ENCODE assay signal across 13 cellular contexts in the genomic region with DNA sequence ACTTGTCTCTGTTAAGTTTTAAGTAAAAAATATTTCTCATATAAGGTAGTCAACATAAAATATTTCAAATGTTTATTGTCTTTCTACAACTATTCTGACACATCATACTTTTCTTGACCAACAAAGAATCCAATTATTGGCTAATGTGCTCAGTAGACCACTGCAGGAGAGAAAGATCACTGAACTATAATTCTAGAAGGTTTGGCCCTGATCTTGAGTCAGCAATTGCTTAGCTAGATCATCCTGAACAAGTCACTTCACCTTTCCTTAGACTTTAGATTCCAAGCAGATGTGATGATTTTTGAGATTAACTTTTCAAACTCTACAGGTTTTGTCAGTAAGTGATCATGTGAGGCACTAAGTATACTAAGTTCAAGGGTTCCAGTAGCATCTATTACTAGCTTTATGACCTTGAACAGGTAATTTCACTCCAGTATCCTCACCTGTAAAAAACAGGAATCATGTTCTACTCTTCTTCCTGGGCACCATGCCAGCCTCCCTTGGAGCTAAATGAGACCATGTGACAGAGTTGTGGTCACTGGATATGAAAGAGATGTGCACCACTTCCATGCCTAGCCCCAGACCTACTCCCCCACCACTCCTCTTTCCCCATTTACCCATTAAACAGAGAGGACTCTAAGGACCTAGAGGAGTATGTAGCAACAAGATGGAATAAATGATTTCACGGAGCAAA. TPM values are rescaled to one million over a fixed set of nuclear protein-coding genes. Genes with fewer than 3 reads are reported as not detected.
DNase-seq lines count a peak whose midpoint lies in the region; ATAC-seq and TF ChIP-seq lines count a peak whose summit lies in the region.
"Had no signal": no experiment of that assay in that cellular context is flagged by ENCODE, and none has a peak within 500 bp of the region (broad histone marks: within the 10 kb centered on the region; RNA-seq: fewer than 3 reads in every experiment).

No MANE protein-coding gene starts in this region.

- no peaks in the 10 kb centered on the region for H3K9me2 ChIP-seq in PC-3 (replicated peaks; ENCODE audit: low read length)

- DNase-seq in DMS53 treated with DMSO at 0.1 percent for 48 hours (lab: John Stamatoyannopoulos, UW; ENCODE audit: unreplicated experiment): peak; percentile 95
- peak; percentile 83 for DNase-seq in NCI-H1105 (lab: John Stamatoyannopoulos, UW)
- peak; percentile 73 for DNase-seq in PC-3
- peak; percentile 33 for DNase-seq in glomerular visceral epithelial cell (ENCODE audit: extremely low spot score)
- no peak for DNase-seq in tibial nerve (ENCODE audit: low spot score in 2 of 2)
- no peak for DNase-seq in GM10266 (ENCODE audit: extremely low spot score)
- DNase-seq: activated CD4-positive, alpha-beta T cell treated with anti-CD3 and anti-CD28 coated beads for 1 hour; CD8-positive, alpha-beta memory T cell had no signal

- H3K27ac ChIP-seq in PC-3 (ENCODE audit: low read length) (no peak overlapping the region), tibial nerve (no peak overlapping the region)
- H3K27ac ChIP-seq: neural progenitor cell had no signal

- H3K4me3 ChIP-seq in PC-3 (ENCODE audit: low read length) (no peak overlapping the region), tibial nerve (no peak overlapping the region)
- H3K4me3 ChIP-seq: neural progenitor cell, smooth muscle cell had no signal

- ATAC-seq in PC-3 (peak; percentile 35; the same call in 1 of the 2 replicates), HG02759 (IDR thresholded peaks at IDR 0.05; ENCODE audit: unreplicated experiment) (no peak), esophagus mucosa (no peak)
- ATAC-seq: Right ventricle myocardium inferior had no signal

- POLR2A ChIA-PET in PC-3 (lab: Charles Lee; ENCODE audit: unreplicated experiment): interaction anchor here (0.7 kb wide), 1 partner anchor 34 kb away, joined by 3 read pairs; no protein-coding TSS in a partner anchor

- no peak overlapping the region for H2AFZ ChIP-seq in PC-3 (ENCODE audit: low read length)
- H2AFZ ChIP-seq: neural progenitor cell had no signal

- H3K36me3 ChIP-seq in PC-3 (ENCODE audit: low read depth, low read length) (no peaks in the 10 kb centered on the region), tibial nerve (no peaks in the 10 kb centered on the region)
- H3K36me3 ChIP-seq: neural progenitor cell had no signal

- WGBS in tibial nerve, 2 donors: 97 to 98% methylated on average over 1 of the region's 1 CpG

- no peaks in the 10 kb centered on the region for H4K20me1 ChIP-seq in PC-3 (ENCODE audit: low read length)

- H3K4me1 ChIP-seq in PC-3 (ENCODE audit: insufficient read depth, low read length): peaks cover 5% of the 10 kb centered on the region; the same call in 1 of the 2 replicates
- no peaks in the 10 kb centered on the region for H3K4me1 ChIP-seq in tibial nerve
- H3K4me1 ChIP-seq: neural progenitor cell had no signal

- BruUV-seq in PC-3 (replicated peaks; lab: Mats Ljungman, UMichigan): no TSS peak

- no peak overlapping the region for H3K4me2 ChIP-seq in PC-3 (ENCODE audit: low read length)
- H3K4me2 ChIP-seq: neural progenitor cell, smooth muscle cell had no signal

- no peak overlapping the region for H3K9ac ChIP-seq in PC-3 (ENCODE audit: low read length)
- H3K9ac ChIP-seq: neural progenitor cell had no signal

- TF ChIP-seq EP300 in tibial nerve (IDR thresholded peaks at IDR 0.05): no peak

- intact Hi-C loops in PC-3 (cut with micrococcal nuclease): no loop called here

- TF ChIP-seq POLR2A in tibial nerve (IDR thresholded peaks at IDR 0.05): no peak

- CTCF ChIA-PET in PC-3 (lab: Charles Lee): no interaction called here

- H3K9me3 ChIP-seq in PC-3 (ENCODE audit: low read length) (no peaks in the 10 kb centered on the region), tibial nerve (no peaks in the 10 kb centered on the region)

- H3F3A ChIP-seq in PC-3 (ENCODE audit: low read length, unreplicated experiment): no peaks in the 10 kb centered on the region

- TF ChIP-seq CTCF in PC-3 (conservative IDR thresholded peaks at IDR 0.05; ENCODE audit: low read depth, low read length) (no peak), tibial nerve (IDR thresholded peaks at IDR 0.05) (no peak), GM10266 (IDR thresholded peaks at IDR 0.05; ENCODE audit: control insufficient read depth, insufficient read depth, low read depth, missing control alignments) (no peak)

- H3K27me3 ChIP-seq in PC-3 (ENCODE audit: low read length): no peaks in the 10 kb centered on the region
- H3K27me3 ChIP-seq in tibial nerve: no peaks in the 10 kb centered on the region
- H3K27me3 ChIP-seq: neural progenitor cell had no signal

- H3K79me2 ChIP-seq in PC-3 (ENCODE audit: low read length): no peaks in the 10 kb centered on the region

RNA-seq across cellular contexts. Expression of a gene that starts 17.3 kb away (rescaled TPM):
- total RNA-seq in PC-3 (2014; rRNA removed) (1.9 and 2.0 TPM in 2 replicates), tibial nerve (1 to 10 TPM; 2.4 to 9.3 (median 6.2) TPM), esophagus mucosa (1.1 TPM)

Comparison
In these comparisons a context has a peak if more than half of its experiments do, and no peak if none do; other contexts are left out.
1. DNase-seq: peak in DMS53 treated with DMSO at 0.1 percent for 48 hours (single experiment), NCI-H1105 (single experiment), PC-3 (single experiment) and glomerular visceral epithelial cell (single experiment); none in tibial nerve (0 of 2) and GM10266 (single experiment).